8 cellular contexts compared by ENCODE assay signal in the genomic region with DNA sequence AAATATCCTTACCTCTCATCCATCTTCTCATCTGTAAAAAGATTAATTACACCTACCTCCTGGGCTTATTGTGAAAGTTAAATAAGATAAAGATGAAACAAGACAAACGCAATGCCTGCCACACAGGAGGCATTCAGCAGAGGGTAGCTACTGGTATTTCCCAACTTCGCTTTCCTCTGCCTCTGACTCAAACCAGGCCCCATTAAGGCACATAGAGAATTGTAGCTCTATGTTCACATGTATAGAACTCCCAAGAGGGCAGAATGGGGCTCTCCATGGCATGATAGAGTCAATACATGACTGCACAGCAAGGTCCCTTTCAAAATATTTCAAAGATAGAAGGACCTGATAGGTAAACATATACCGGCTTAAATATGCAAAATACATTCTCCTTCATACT. TPM values are rescaled to one million over a fixed set of nuclear protein-coding genes. Genes with fewer than 3 reads are reported as not detected.
DNase-seq lines count a peak whose midpoint lies in the region; ATAC-seq and TF ChIP-seq lines count a peak whose summit lies in the region.

No MANE protein-coding gene starts in this region.

- H3K36me3 ChIP-seq in CD8-positive, alpha-beta memory T cell (ENCODE audit: insufficient read depth, low read length): no peaks in the 10 kb centered on the region
- no peaks in the 10 kb centered on the region for H3K36me3 ChIP-seq in right lobe of liver
- no peaks in the 10 kb centered on the region; the same call in 1 of the 2 replicates for H3K36me3 ChIP-seq in HAP-1 (replicated peaks)

- peak; percentile 19 for ATAC-seq in GM21825 (IDR thresholded peaks at IDR 0.05; ENCODE audit: unreplicated experiment)
- no peak for ATAC-seq in T-helper 17 cell
- ATAC-seq in right lobe of liver: peak in 1 of 4 donors; percentile 6
- ATAC-seq in HG02840 (IDR thresholded peaks at IDR 0.05; ENCODE audit: low FRiP score, unreplicated experiment): no peak
- ATAC-seq in GM18867 (IDR thresholded peaks at IDR 0.05; ENCODE audit: unreplicated experiment): no peak

- DNase-seq in CD8-positive, alpha-beta memory T cell: no peak
- DNase-seq in T-helper 17 cell: no peak
- no peak for DNase-seq in right lobe of liver
- DNase-seq in HAP-1 (ENCODE audit: low spot score in 2 of 2): no peak
- DNase-seq in lower leg skin (ENCODE audit: low spot score in 2 of 2): no peak

- 33% methylated on average over 3 of the region's 3 CpGs for WGBS in right lobe of liver (ENCODE audit: insufficient coverage, low coverage, low lambda C conversion rate, missing lambda C conversion rate)
- WGBS in lower leg skin, 2 donors: 60 to 68% methylated on average over 3 of the region's 3 CpGs

- peaks cover 64 to 74% (median 72%) of the 10 kb centered on the region in 3 donors for H3K4me1 Mint-ChIP-seq in CD8-positive, alpha-beta memory T cell
- peaks cover 62% of the 10 kb centered on the region for H3K4me1 Mint-ChIP-seq in T-helper 17 cell

- H3K9me3 Mint-ChIP-seq in CD8-positive, alpha-beta memory T cell: no peaks in the 10 kb centered on the region

- H3K4me1 ChIP-seq in CD8-positive, alpha-beta memory T cell (ENCODE audit: insufficient read depth, low read length): peaks cover 61% of the 10 kb centered on the region
- H3K4me1 ChIP-seq in right lobe of liver (peaks cover 0 to 27% (median 4%) of the 10 kb centered on the region in 4 donors), HAP-1 (peaks cover 12% of the 10 kb centered on the region)

- peak overlapping the region; percentile 92 to 99 (median 96) for H3K27ac Mint-ChIP-seq in CD8-positive, alpha-beta memory T cell
- peak overlapping the region; percentile 100 for H3K27ac Mint-ChIP-seq in T-helper 17 cell

- intact Hi-C loops in right lobe of liver (cut with DNase I) (no loop called here), lower leg skin (cut with DNase I; ENCODE audit: low total_unique reads) (no loop called here)

- H3K36me3 Mint-ChIP-seq in CD8-positive, alpha-beta memory T cell: peaks cover 0 to 22% (median 0%) of the 10 kb centered on the region in 3 donors
- H3K36me3 Mint-ChIP-seq in T-helper 17 cell (ENCODE audit: low read depth): peaks cover 7% of the 10 kb centered on the region

- peak overlapping the region; percentile 88 to 97 (median 93) for H3K4me3 Mint-ChIP-seq in CD8-positive, alpha-beta memory T cell
- H3K4me3 Mint-ChIP-seq in T-helper 17 cell: peak overlapping the region; percentile 94

- H3K27me3 Mint-ChIP-seq in CD8-positive, alpha-beta memory T cell: no peaks in the 10 kb centered on the region
- H3K27me3 Mint-ChIP-seq in T-helper 17 cell: no peaks in the 10 kb centered on the region

- H3K9me3 ChIP-seq in CD8-positive, alpha-beta memory T cell (ENCODE audit: low read length): no peaks in the 10 kb centered on the region
- H3K9me3 ChIP-seq in T-helper 17 cell (ENCODE audit: control insufficient read depth, low read length, poor library complexity, severe bottlenecking): no peaks in the 10 kb centered on the region
- H3K9me3 ChIP-seq in right lobe of liver: no peaks in the 10 kb centered on the region
- no peaks in the 10 kb centered on the region for H3K9me3 ChIP-seq in HAP-1

- POLR2A ChIA-PET in CD8-positive, alpha-beta memory T cell (lab: Charles Lee): interaction anchor here (1.2 to 2.5 kb wide), 2 partner anchors 17 to 41 kb away, joined by 3 to 21 read pairs; partner anchors contain the start of gene TMOD2

- CTCF ChIA-PET in CD8-positive, alpha-beta memory T cell (lab: Charles Lee): interaction anchor here (0.8 to 3.2 kb wide), 10 partner anchors 10 to 93 kb away, joined by 3 to 13 read pairs (median 4); partner anchors contain the start of gene TMOD3

- peak overlapping the region; percentile 56 for H3K27ac ChIP-seq in CD8-positive, alpha-beta memory T cell (ENCODE audit: low read depth, low read length)
- H3K27ac ChIP-seq in right lobe of liver: no peak overlapping the region

- no peaks in the 10 kb centered on the region for H3K27me3 ChIP-seq in CD8-positive, alpha-beta memory T cell (ENCODE audit: insufficient read depth, low read length, poor library complexity, severe bottlenecking)
- H3K27me3 ChIP-seq in right lobe of liver: no peaks in the 10 kb centered on the region
- no peaks in the 10 kb centered on the region for H3K27me3 ChIP-seq in HAP-1 (ENCODE audit: low read depth)

- TF ChIP-seq CTCF in right lobe of liver (IDR thresholded peaks at IDR 0.05): no peak
- no peak for TF ChIP-seq CTCF in lower leg skin (IDR thresholded peaks at IDR 0.05)

- no peak for TF ChIP-seq POLR2A in right lobe of liver (IDR thresholded peaks at IDR 0.05)
- no peak for TF ChIP-seq POLR2A in lower leg skin (IDR thresholded peaks at IDR 0.05)

- in situ Hi-C loops in HAP-1 (cut with MboI; ENCODE audit: low sequenced_read_pairs): no loop called here

- H3K4me3 ChIP-seq in CD8-positive, alpha-beta memory T cell (ENCODE audit: low read length): peak overlapping the region; percentile 78
- H3K4me3 ChIP-seq in right lobe of liver: peak overlapping the region; percentile 61 to 89 (median 86)
- H3K4me3 ChIP-seq in HAP-1: no peak overlapping the region
- no peak overlapping the region for H3K4me3 ChIP-seq in lower leg skin (ENCODE audit: low read depth, poor library complexity, severe bottlenecking)

RNA-seq across cellular contexts. Expression of gene LYSMD2, which starts 1.4 kb away (rescaled TPM):
- 10 to 100 TPM; 25.1 TPM for total RNA-seq in CD8-positive, alpha-beta memory T cell
- polyA plus RNA-seq in CD8-positive, alpha-beta memory T cell: 70.5 TPM
- 10 to 100 TPM; 17.6 to 21.8 TPM for total RNA-seq in T-helper 17 cell
- 10 to 100 TPM in 2 of 6 experiments, 1 to 10 TPM in 4; 5.0 to 17.4 (median 8.4) TPM for total RNA-seq in right lobe of liver
- total RNA-seq in lower leg skin: 10 to 100 TPM in 2 of 4 donors, 1 to 10 TPM in 2; 6.6 to 17.9 (median 13.0) TPM

RNA-seq across cellular contexts. Expression of gene TMOD2, which starts 15.3 kb away (rescaled TPM):
- 10 to 100 TPM in 1 of 2 experiments, 1 to 10 TPM in 1; 8.6 to 10.0 TPM for total RNA-seq in CD8-positive, alpha-beta memory T cell
- 3.1 TPM for polyA plus RNA-seq in CD8-positive, alpha-beta memory T cell
- total RNA-seq in T-helper 17 cell: 1 to 10 TPM; 8.0 to 9.5 TPM
- total RNA-seq in right lobe of liver: 1 to 10 TPM; 1.1 to 2.5 (median 1.3) TPM
- total RNA-seq in lower leg skin: 1 to 10 TPM; 6.6 to 9.3 (median 7.5) TPM

RNA-seq across cellular contexts. Expression of gene SCG3, which starts 54.8 kb away (rescaled TPM):
- total RNA-seq in CD8-positive, alpha-beta memory T cell: not detected
- polyA plus RNA-seq in CD8-positive, alpha-beta memory T cell: not detected
- not detected for total RNA-seq in T-helper 17 cell
- not detected for total RNA-seq in right lobe of liver
- under 1 TPM in 1 of 4 donors, not detected in 3; 0.13 TPM for total RNA-seq in lower leg skin

Comparison
In these comparisons a context has a peak if more than half of its experiments do, and no peak if none do; other contexts are left out.
1. H3K4me3 ChIP-seq: peak in CD8-positive, alpha-beta memory T cell (single experiment) and right lobe of liver (3 of 3); none in HAP-1 (single experiment) and lower leg skin (single experiment).